ENCODE assay signal across 7 cellular contexts in the genomic region with DNA sequence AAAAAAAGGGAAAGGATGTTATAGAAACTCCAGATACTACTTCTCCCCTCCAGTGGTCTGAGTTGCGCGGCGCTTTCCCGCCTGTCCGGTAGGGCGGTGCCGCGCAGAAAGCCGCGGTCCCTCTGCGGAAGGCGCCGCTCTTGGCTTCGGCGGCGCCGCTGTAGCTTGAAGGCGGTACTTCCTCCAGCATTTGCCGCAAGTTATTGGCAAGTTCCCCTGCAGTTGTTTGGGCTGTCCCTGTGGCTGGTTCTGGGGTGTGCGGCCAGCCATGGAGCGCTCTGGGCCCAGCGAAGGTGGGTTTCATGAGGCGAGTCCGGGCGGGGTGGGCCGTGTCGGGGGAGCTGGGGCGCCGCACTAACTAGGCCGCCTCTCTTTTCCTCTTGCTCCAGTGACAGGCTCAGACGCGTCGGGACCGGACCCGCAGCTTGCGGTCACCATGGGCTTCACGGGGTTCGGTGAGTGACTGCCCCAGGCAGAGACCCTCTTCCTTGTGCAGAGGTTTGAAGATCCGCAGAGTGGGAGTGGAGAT. TPM values are rescaled to one million over a fixed set of nuclear protein-coding genes. Genes with fewer than 3 reads are reported as not detected.
DNase-seq lines count a peak whose midpoint lies in the region; ATAC-seq, FAIRE-seq and TF ChIP-seq lines count a peak whose summit lies in the region.
"Not testable (repeated sequence)": the region's sequence is repeated elsewhere in the genome, so short reads cannot be mapped to it uniquely, and the experiment has no call there.

WDR70 (plus strand) TSS at position 219 of the 529 bp plus-strand sequence; CDS start at position 269, 50 bp downstream.

- in situ Hi-C loops in astrocyte of the spinal cord (cut with HindIII; ENCODE audit: low sequenced_read_pairs), result not testable (repeated sequence)

- peak; percentile 79 for FAIRE-seq in GM18507 (lab: Jason Lieb, UNC)

- peak; percentile 73 for TF ChIP-seq CTCF in astrocyte of the spinal cord (IDR thresholded peaks at IDR 0.05; ENCODE audit: low read depth, low read length)

- intact Hi-C loops in sciatic nerve (cut with DNase I), result not testable (repeated sequence)

- DNase-seq in GM18507 (ENCODE audit: extremely low spot score, insufficient read length, low read depth) (peak; percentile 60), NCI-H2029 treated with DMSO at 0.1 percent for 48 hours (lab: John Stamatoyannopoulos, UW) (peak; percentile 57), T1000 (lab: John Stamatoyannopoulos, UW) (peak; percentile 69), astrocyte of the spinal cord (ENCODE audit: low read depth, low spot score) (peak; percentile 93), hypothalamus (lab: John Stamatoyannopoulos, UW) (peak; percentile 16 to 90 (median 78)), sciatic nerve (ENCODE audit: low spot score) (peak; percentile 90)

- ATAC-seq in HG02981 (IDR thresholded peaks at IDR 0.05; ENCODE audit: unreplicated experiment), result peak; percentile 95
- ATAC-seq in sciatic nerve, result peak; percentile 99

- peak within 1 kb of the TSS; percentile 73 for H3K4me3 ChIP-seq in astrocyte of the spinal cord (ENCODE audit: low read depth, low read length)

RNA-seq across cellular contexts. Expression of gene WDR70, which starts in this region (rescaled TPM):
- 43.7 TPM for total RNA-seq in sciatic nerve

Comparison
In these comparisons a context has a peak if more than half of its experiments do, and no peak if none do; other contexts are left out.
1. Peak in every context shown above with its lines: DNase-seq, ATAC-seq and H3K4me3 ChIP-seq.